1 cellular context compared by ENCODE assay signal in genomic region chr2:235394278-235394828, GRCh38.
TF ChIP-seq lines count a peak whose summit lies in the region.

No MANE protein-coding gene starts in this region.

TF ChIP-seq in H1, 55 proteins besides CTCF, POLR2A, EP300 and RAD21:
- TF ChIP-seq CBX5 (IDR thresholded peaks at IDR 0.05; ENCODE audit: low read depth, low read length) (no peak), TEAD4 (IDR thresholded peaks at IDR 0.05; ENCODE audit: low read depth, low read length) (no peak), CTBP2 (IDR thresholded peaks at IDR 0.05; ENCODE audit: borderline replicate concordance, insufficient read depth, insufficient read length, low read length) (no peak), SIX5 (IDR thresholded peaks at IDR 0.05; ENCODE audit: low read depth, low read length) (no peak), EGR1 (IDR thresholded peaks at IDR 0.05; ENCODE audit: borderline replicate concordance, low read depth, low read length) (no peak), SRF (IDR thresholded peaks at IDR 0.05; ENCODE audit: low read depth, low read length) (no peak), MAFK (IDR thresholded peaks at IDR 0.05; ENCODE audit: low read depth, low read length) (no peak), FOSL1 (IDR thresholded peaks at IDR 0.05; ENCODE audit: insufficient read depth, low read depth, low read length) (no peak)
TF ChIP-seq in H1: peak in this region for 0.
